Comparison of ENCODE assay signal across 29 cellular contexts in the genomic region with DNA sequence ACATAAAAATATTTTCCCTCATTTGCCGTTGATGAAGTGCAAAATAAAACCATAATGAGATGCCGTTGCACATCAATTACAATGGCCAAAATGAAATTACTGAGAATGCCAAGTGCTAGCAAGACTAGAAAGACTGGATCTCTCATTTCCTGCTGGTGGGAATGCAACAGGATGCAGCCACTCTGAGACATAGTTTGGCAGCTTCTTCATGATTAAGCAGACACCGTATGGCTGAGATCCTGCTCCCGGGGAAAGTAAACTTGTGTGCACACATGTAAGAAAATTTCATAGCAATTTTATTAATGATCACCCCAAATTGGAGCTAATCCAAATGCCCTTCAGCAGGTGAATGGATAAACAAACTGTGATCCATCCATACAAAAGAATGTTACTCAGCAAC.
"Had no signal": no experiment of that assay in that cellular context is flagged by ENCODE, and none has a peak within 500 bp of the region (broad histone marks: within the 10 kb centered on the region; RNA-seq: fewer than 3 reads in every experiment).

No MANE protein-coding gene starts in this region.

- ATAC-seq: activated T-cell treated with anti-CD3 and anti-CD28 coated beads, Interleukin-2, amount 50 U/mL, for 72 hours; body of pancreas; foreskin keratinocyte; heart left ventricle; naive thymus-derived CD8-positive, alpha-beta T cell; stimulated activated memory B cell treated with anti-CD40 and anti-IgM and Interleukin-4, amounts not matched to agents 10 μg/mL and 1 μg/mL and 100 μg/mL, for 72 hours had no signal

- H3K4me3 Mint-ChIP-seq: activated naive CD4-positive, alpha-beta T cell treated with anti-CD3 and anti-CD28 coated beads for 36 hours; activated naive CD8-positive, alpha-beta T cell treated with anti-CD3 and anti-CD28 coated beads for 36 hours; activated T-cell treated with anti-CD3 and anti-CD28 coated beads, Interleukin-2, amount 50 U/mL, for 72 hours; immature natural killer cell; naive thymus-derived CD8-positive, alpha-beta T cell; neural crest cell; stimulated activated memory B cell treated with anti-CD40 and anti-IgM and Interleukin-4, amounts not matched to agents 10 μg/mL and 1 μg/mL and 100 μg/mL, for 72 hours; T-helper 2 cell treated with Interferon-gamma antibody and Interleukin-4, amounts not matched to agents 5 μg/mL and 100 μg/mL, for 36 hours had no signal

- H3K27ac ChIP-seq: adrenal gland, body of pancreas, esophagus muscularis mucosa, foreskin keratinocyte, heart left ventricle, parathyroid adenoma, right atrium auricular region, suprapubic skin, tibial artery had no signal

- H3K27me3 Mint-ChIP-seq: stimulated activated memory B cell treated with anti-CD40 and anti-IgM and Interleukin-4, amounts not matched to agents 10 μg/mL and 1 μg/mL and 100 μg/mL, for 72 hours had no signal

- H3K36me3 Mint-ChIP-seq: activated naive CD8-positive, alpha-beta T cell treated with anti-CD3 and anti-CD28 coated beads for 36 hours; immature natural killer cell; naive thymus-derived CD8-positive, alpha-beta T cell; stimulated activated memory B cell treated with anti-CD40 and anti-IgM and Interleukin-4, amounts not matched to agents 10 μg/mL and 1 μg/mL and 100 μg/mL, for 72 hours had no signal

- H3K9ac ChIP-seq: parathyroid adenoma had no signal

- H3K4me1 Mint-ChIP-seq: activated naive CD8-positive, alpha-beta T cell treated with anti-CD3 and anti-CD28 coated beads for 36 hours; immature natural killer cell; naive thymus-derived CD8-positive, alpha-beta T cell; neural crest cell; stimulated activated memory B cell treated with anti-CD40 and anti-IgM and Interleukin-4, amounts not matched to agents 10 μg/mL and 1 μg/mL and 100 μg/mL, for 72 hours had no signal

- DNase-seq: activated CD4-positive, alpha-beta T cell treated with anti-CD3 and anti-CD28 coated beads for 4 hours; activated CD4-positive, alpha-beta T cell treated with anti-CD3 and anti-CD28 coated beads, Interleukin-2, amount 50 U/mL, for 4 hours; activated effector memory CD4-positive, alpha-beta T cell treated with Interleukin-2 at 50 U/mL for 16 hours; activated naive CD4-positive, alpha-beta T cell treated with anti-CD3 and anti-CD28 coated beads for 36 hours; activated naive CD8-positive, alpha-beta T cell treated with anti-CD3 and anti-CD28 coated beads for 36 hours; activated T-cell treated with anti-CD3 and anti-CD28 coated beads for 4 hours; activated T-cell treated with anti-CD3 and anti-CD28 coated beads, Interleukin-2, amount 50 U/mL, for 72 hours; adrenal gland; aorta; heart left ventricle; hypothalamus; immature natural killer cell; midbrain; naive thymus-derived CD8-positive, alpha-beta T cell; nucleus accumbens; stimulated activated CD4-positive, alpha-beta T cell treated with anti-CD3 and anti-CD28 coated beads, Interleukin-1b, Interleukin-23, amount 100 ng/mL, for 48 hours; stimulated activated CD4-positive, alpha-beta T cell treated with anti-CD3 and anti-CD28 coated beads, Interleukin-4, amount 100 ng/mL, for 4 hours; stimulated activated CD8-positive, alpha-beta memory T cell treated with anti-CD3 and anti-CD28 coated beads, Interleukin-4, amount 100 ng/mL, for 48 hours; tibial artery had no signal

- H3K79me2 ChIP-seq: parathyroid adenoma had no signal

- H2AFZ ChIP-seq: parathyroid adenoma had no signal

- H3K27me3 ChIP-seq: adrenal gland, body of pancreas, foreskin keratinocyte, right atrium auricular region, suprapubic skin, tibial artery had no signal

- H3K27ac Mint-ChIP-seq: activated naive CD4-positive, alpha-beta T cell treated with anti-CD3 and anti-CD28 coated beads for 36 hours; activated naive CD8-positive, alpha-beta T cell treated with anti-CD3 and anti-CD28 coated beads for 36 hours; activated T-cell treated with anti-CD3 and anti-CD28 coated beads, Interleukin-2, amount 50 U/mL, for 72 hours; immature natural killer cell; naive thymus-derived CD8-positive, alpha-beta T cell; stimulated activated memory B cell treated with anti-CD40 and anti-IgM and Interleukin-4, amounts not matched to agents 10 μg/mL and 1 μg/mL and 100 μg/mL, for 72 hours; T-helper 2 cell treated with Interferon-gamma antibody and Interleukin-4, amounts not matched to agents 5 μg/mL and 100 μg/mL, for 36 hours had no signal

- H3K9me3 Mint-ChIP-seq: activated naive CD4-positive, alpha-beta T cell treated with anti-CD3 and anti-CD28 coated beads for 36 hours; activated T-cell treated with anti-CD3 and anti-CD28 coated beads, Interleukin-2, amount 50 U/mL, for 72 hours; T-helper 2 cell treated with Interferon-gamma antibody and Interleukin-4, amounts not matched to agents 5 μg/mL and 100 μg/mL, for 36 hours had no signal

- H3K9me3 ChIP-seq: adrenal gland, body of pancreas, right atrium auricular region, suprapubic skin, tibial artery had no signal

- H3K36me3 ChIP-seq: adrenal gland, esophagus muscularis mucosa, heart left ventricle, right atrium auricular region, suprapubic skin, tibial artery had no signal

- H3K4me2 ChIP-seq: smooth muscle cell had no signal

- H3K4me1 ChIP-seq: adrenal gland, body of pancreas, esophagus muscularis mucosa, foreskin keratinocyte, heart left ventricle, parathyroid adenoma, right atrium auricular region, suprapubic skin, tibial artery had no signal

- H3K4me3 ChIP-seq: adrenal gland, body of pancreas, esophagus muscularis mucosa, heart left ventricle, right atrium auricular region, smooth muscle cell, suprapubic skin, tibial artery had no signal
